ENCODE assay signal across 8 cellular contexts in the genomic region with DNA sequence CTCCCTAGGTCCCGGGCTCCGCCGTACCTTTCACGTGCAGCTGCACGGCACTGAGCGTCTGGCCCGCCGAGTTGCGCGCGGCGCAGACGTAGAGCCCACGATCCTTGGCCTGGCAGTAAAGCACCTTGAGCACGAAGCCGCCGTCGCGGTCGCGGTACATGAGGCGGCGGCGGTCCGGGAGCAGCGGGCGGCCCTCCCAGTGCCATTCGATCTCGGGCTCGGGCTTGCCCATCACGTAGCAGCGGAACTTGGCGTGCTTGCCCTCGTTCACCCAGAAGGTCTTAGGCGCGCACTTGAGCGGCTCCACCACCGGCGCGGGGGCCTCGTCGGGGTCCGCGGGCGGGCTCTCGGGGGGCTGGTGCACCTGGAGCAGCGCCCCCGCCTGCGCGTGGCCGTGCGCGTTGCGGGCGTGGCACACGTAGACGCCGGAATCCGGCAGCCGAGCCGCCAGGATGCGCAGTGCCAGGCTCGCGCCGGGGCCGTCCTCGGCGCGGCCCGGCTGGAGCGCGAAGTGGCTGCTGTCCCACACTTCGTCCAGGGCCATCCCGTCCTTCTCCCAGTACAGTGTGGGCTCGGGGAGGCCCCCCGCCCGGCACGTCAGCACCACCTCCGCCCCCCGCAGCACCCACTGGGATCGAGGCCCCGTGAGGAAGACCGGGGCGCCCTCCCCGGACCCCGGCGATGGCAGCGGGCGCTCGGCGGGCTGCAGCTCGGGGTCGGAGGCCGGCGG. TPM values are rescaled to one million over a fixed set of nuclear protein-coding genes. Genes with fewer than 3 reads are reported as not detected.
DNase-seq lines count a peak whose midpoint lies in the region; ATAC-seq and TF ChIP-seq lines count a peak whose summit lies in the region.

No MANE protein-coding gene starts in this region.

- peak overlapping the region; percentile 63 for H3K4me3 Mint-ChIP-seq in endodermal cell

- intact Hi-C loops in mucosa of descending colon (cut with DNase I, micrococcal nuclease) = no loop called here

- H3K36me3 ChIP-seq in NT2/D1 (ENCODE audit: insufficient read depth, insufficient read length, low read length) (peaks cover 44% of the 10 kb centered on the region), endodermal cell (ENCODE audit: control insufficient read depth, insufficient read depth, low read length) (peaks cover 13% of the 10 kb centered on the region), mucosa of descending colon (ENCODE audit: low read depth) (no peaks in the 10 kb centered on the region)

- H3K4me1 Mint-ChIP-seq in endodermal cell = peaks cover 25% of the 10 kb centered on the region

- H3K9me3 Mint-ChIP-seq in endodermal cell = no peaks in the 10 kb centered on the region

- H3K9me3 ChIP-seq in NT2/D1 (ENCODE audit: insufficient read depth, low read length) (no peaks in the 10 kb centered on the region), endodermal cell (ENCODE audit: control insufficient read depth, low read length) (no peaks in the 10 kb centered on the region), mucosa of descending colon (no peaks in the 10 kb centered on the region)

- ATAC-seq in mucosa of descending colon (peak; percentile 60), HG02763 (IDR thresholded peaks at IDR 0.05; ENCODE audit: unreplicated experiment) (no peak), GM19035 (IDR thresholded peaks at IDR 0.05; ENCODE audit: unreplicated experiment) (no peak)

- peaks cover 38% of the 10 kb centered on the region for H3K36me3 Mint-ChIP-seq in endodermal cell (ENCODE audit: low read depth)

- no peak overlapping the region for H3K27ac ChIP-seq in endodermal cell (ENCODE audit: low read depth, low read length)

- 14 to 23% methylated on average over 37 to 95 of the region's 95 CpGs for WGBS in endodermal cell (ENCODE audit: insufficient coverage in 1 of 2, insufficient read length in 1 of 2), 2 experiments

- H3K4me1 ChIP-seq in NT2/D1 (ENCODE audit: insufficient read depth, insufficient read length) (peaks cover 32% of the 10 kb centered on the region), endodermal cell (ENCODE audit: control insufficient read depth, insufficient read depth, low read length) (no peaks in the 10 kb centered on the region), mucosa of descending colon (ENCODE audit: low read depth) (peaks cover 15% of the 10 kb centered on the region)

- no peak for TF ChIP-seq CTCF in endodermal cell (conservative IDR thresholded peaks at IDR 0.05)
- TF ChIP-seq CTCF in mucosa of descending colon (IDR thresholded peaks at IDR 0.05) = no peak

- DNase-seq in ELR (ENCODE audit: low read depth) (peak; percentile 53), NT2/D1 (ENCODE audit: low read depth, low spot score) (no peak), endodermal cell (peak; percentile 80), mucosa of descending colon (peak in 2 of 3 donors; percentile 17 to 49), Ammon's horn (ENCODE audit: low spot score) (no peak), NCI-H187 (lab: John Stamatoyannopoulos, UW) (no peak)

- H3K27me3 ChIP-seq in NT2/D1 (ENCODE audit: insufficient read depth, insufficient read length) (no peaks in the 10 kb centered on the region), endodermal cell (ENCODE audit: control insufficient read depth, insufficient read depth, low read length, poor library complexity, severe bottlenecking) (no peaks in the 10 kb centered on the region)

- H3K27me3 Mint-ChIP-seq in endodermal cell (ENCODE audit: insufficient read depth) = peaks cover 4% of the 10 kb centered on the region

- no peak overlapping the region for H3K27ac Mint-ChIP-seq in endodermal cell

- H3K4me3 ChIP-seq in NT2/D1 (ENCODE audit: insufficient read length, low read depth) (peak overlapping the region; percentile 81), endodermal cell (ENCODE audit: low read length) (peak overlapping the region; percentile 73), mucosa of descending colon (peak overlapping the region; percentile 17)

- H3K9ac ChIP-seq in NT2/D1 (ENCODE audit: insufficient read length, low read depth) = peak overlapping the region; percentile 95
- H3K9ac ChIP-seq in endodermal cell (ENCODE audit: extremely low read depth, low read length, poor library complexity, severe bottlenecking) = peak overlapping the region; percentile 15

RNA-seq across cellular contexts. Expression of gene OBSL1, which starts 1.0 kb away (rescaled TPM):
- 100 to 1,000 TPM; 156 to 162 TPM for total RNA-seq in endodermal cell
- 93.4 TPM for polyA plus RNA-seq in endodermal cell (2013, experiment 1 of 2)
- 95.4 TPM for polyA plus RNA-seq in endodermal cell (2013, experiment 2 of 2)
- 10 to 100 TPM in 2 of 3 donors, 1 to 10 TPM in 1; 7.6 to 53.0 (median 12.6) TPM for total RNA-seq in mucosa of descending colon

RNA-seq across cellular contexts. Expression of gene INHA, which starts 1.8 kb away (rescaled TPM):
- total RNA-seq in endodermal cell (1 to 10 TPM in 1 of 2 donors, under 1 TPM in 1; 0.48 to 1.5 TPM), mucosa of descending colon (under 1 TPM in 1 of 3 donors, not detected in 2; 0.19 TPM)
- polyA plus RNA-seq in endodermal cell (2013, experiment 1 of 2) = 0.61 TPM
- polyA plus RNA-seq in endodermal cell (2013, experiment 2 of 2) = 0.75 TPM

RNA-seq across cellular contexts. Expression of gene TMEM198, which starts 26.5 kb away (rescaled TPM):
- total RNA-seq in endodermal cell (1 to 10 TPM; 2.6 to 3.9 TPM), mucosa of descending colon (1 to 10 TPM in 2 of 3 donors, under 1 TPM in 1; 0.69 to 2.7 (median 2.7) TPM)
- 9.6 TPM for polyA plus RNA-seq in endodermal cell (2013, experiment 1 of 2)
- 5.3 TPM for polyA plus RNA-seq in endodermal cell (2013, experiment 2 of 2)

RNA-seq across cellular contexts. Expression of gene CHPF, which starts 26.8 kb away (rescaled TPM):
- 10 to 100 TPM; 51.2 to 54.0 TPM for total RNA-seq in endodermal cell
- 26.1 TPM for polyA plus RNA-seq in endodermal cell (2013, experiment 1 of 2)
- polyA plus RNA-seq in endodermal cell (2013, experiment 2 of 2) = 31.2 TPM
- total RNA-seq in mucosa of descending colon = 10 to 100 TPM; 19.4 to 25.9 (median 20.5) TPM

RNA-seq across cellular contexts. Expression of gene STK11IP, which starts 27.3 kb away (rescaled TPM):
- total RNA-seq in endodermal cell (10 to 100 TPM; 27.3 to 31.1 TPM), mucosa of descending colon (10 to 100 TPM; 34.6 to 42.0 (median 39.6) TPM)
- 36.2 TPM for polyA plus RNA-seq in endodermal cell (2013, experiment 1 of 2)
- 29.6 TPM for polyA plus RNA-seq in endodermal cell (2013, experiment 2 of 2)

Comparison
In these comparisons a context has a peak if more than half of its experiments do, and no peak if none do; other contexts are left out.
1. DNase-seq: peak in ELR (single experiment), endodermal cell (single experiment) and mucosa of descending colon (2 of 3); none in NT2/D1 (single experiment), Ammon's horn (single experiment) and NCI-H187 (0 of 2).
2. H3K4me3 ChIP-seq: peak in every context shown above with its lines; median percentile 81 in NT2/D1; 73 in endodermal cell; 17 in mucosa of descending colon.